In the genomic region with DNA sequence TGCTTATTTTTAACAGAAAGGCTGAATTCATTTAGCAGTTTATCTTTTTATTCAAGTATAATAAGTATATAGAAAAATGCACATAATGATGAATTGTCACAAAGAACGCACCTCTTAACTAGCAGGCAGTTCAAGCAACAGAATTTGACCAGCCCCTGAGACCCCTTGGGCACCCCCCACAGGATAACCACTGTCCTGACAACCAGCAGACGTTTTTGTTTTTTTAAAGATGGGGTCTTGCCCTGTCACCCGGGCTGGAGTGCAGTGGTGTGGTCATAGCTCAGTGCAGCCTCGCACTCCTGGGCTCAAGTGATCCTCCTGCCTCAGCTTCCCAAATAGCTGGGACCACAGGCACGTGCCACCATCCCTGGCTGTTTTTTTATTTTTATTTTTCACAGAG, we compare ENCODE assay signal across 1 cellular context.
TF ChIP-seq lines count a peak whose summit lies in the region.

No MANE protein-coding gene starts in this region.

TF ChIP-seq in GM23338, 12 proteins besides CTCF, POLR2A, EP300 and RAD21 (continued from another document):
- no peak for TF ChIP-seq REST (IDR thresholded peaks at IDR 0.05; ENCODE audit: unreplicated experiment)
- no peak for TF ChIP-seq NANOG (IDR thresholded peaks at IDR 0.05; ENCODE audit: borderline replicate concordance)
